Comparison of ENCODE assay signal across 18 cellular contexts in the genomic region with DNA sequence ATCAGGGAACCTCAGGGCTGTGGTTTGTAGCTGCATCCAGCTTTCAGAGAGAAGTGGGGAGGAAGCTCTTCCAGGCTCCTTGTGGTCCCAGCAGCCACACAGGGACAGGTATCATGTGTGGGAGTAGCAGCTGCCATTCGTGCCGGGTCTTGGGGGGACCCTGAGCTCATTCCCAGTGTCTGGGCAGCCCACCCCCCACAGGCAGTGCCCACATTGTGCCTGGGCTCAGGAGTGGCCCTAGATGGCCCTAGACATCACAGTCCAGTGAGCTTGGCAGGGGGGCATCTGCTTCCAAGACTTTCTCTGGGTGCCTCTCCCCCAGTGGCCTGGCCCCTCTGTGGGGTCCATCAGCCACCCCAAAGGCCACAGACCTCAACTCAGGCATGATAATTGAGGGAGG.
DNase-seq lines count a peak whose midpoint lies in the region; ATAC-seq and TF ChIP-seq lines count a peak whose summit lies in the region.
"Had no signal": no experiment of that assay in that cellular context is flagged by ENCODE, and none has a peak within 500 bp of the region (broad histone marks: within the 10 kb centered on the region; RNA-seq: fewer than 3 reads in every experiment).

No MANE protein-coding gene starts in this region.

- no peak overlapping the region for H3K27ac Mint-ChIP-seq in stimulated activated effector memory CD8-positive, alpha-beta T cell treated with anti-CD3 and anti-CD28 coated beads, Interleukin-12 subunit alpha, Interleukin-12 subunit beta, amount 100 ng/mL, for 72 hours

- TF ChIP-seq CTCF in coronary artery (IDR thresholded peaks at IDR 0.05): no peak
- TF ChIP-seq CTCF in brain microvascular endothelial cell (IDR thresholded peaks at IDR 0.05; ENCODE audit: low read depth, low read length, missing control alignments): no peak

- no peaks in the 10 kb centered on the region for H3K9me3 Mint-ChIP-seq in stimulated activated effector memory CD8-positive, alpha-beta T cell treated with anti-CD3 and anti-CD28 coated beads, Interleukin-12 subunit alpha, Interleukin-12 subunit beta, amount 100 ng/mL, for 72 hours

- no peak overlapping the region for H3K27ac ChIP-seq in coronary artery
- H3K27ac ChIP-seq in brain microvascular endothelial cell: no peak overlapping the region
- H3K27ac ChIP-seq: A549 had no signal

- H3K4me1 Mint-ChIP-seq in stimulated activated effector memory CD8-positive, alpha-beta T cell treated with anti-CD3 and anti-CD28 coated beads, Interleukin-12 subunit alpha, Interleukin-12 subunit beta, amount 100 ng/mL, for 72 hours: no peaks in the 10 kb centered on the region

- ATAC-seq in Right ventricle myocardium superior (ENCODE audit: poor library complexity): no peak
- no peak for ATAC-seq in sciatic nerve
- ATAC-seq in stimulated activated effector memory CD8-positive, alpha-beta T cell treated with anti-CD3 and anti-CD28 coated beads, Interleukin-12 subunit alpha, Interleukin-12 subunit beta, amount 100 ng/mL, for 72 hours: no peak
- ATAC-seq: A549, PC-3 had no signal

- no peak overlapping the region for H3K4me3 ChIP-seq in coronary artery
- H3K4me3 ChIP-seq in brain microvascular endothelial cell (ENCODE audit: low read depth, low read length): no peak overlapping the region
- H3K4me3 ChIP-seq: A549, MG63 had no signal

- no peaks in the 10 kb centered on the region for H3K27me3 ChIP-seq in brain microvascular endothelial cell (replicated peaks)
- H3K27me3 ChIP-seq: MG63 had no signal

- no peak overlapping the region for H3K4me3 Mint-ChIP-seq in stimulated activated effector memory CD8-positive, alpha-beta T cell treated with anti-CD3 and anti-CD28 coated beads, Interleukin-12 subunit alpha, Interleukin-12 subunit beta, amount 100 ng/mL, for 72 hours

- no peaks in the 10 kb centered on the region for H3K36me3 Mint-ChIP-seq in stimulated activated effector memory CD8-positive, alpha-beta T cell treated with anti-CD3 and anti-CD28 coated beads, Interleukin-12 subunit alpha, Interleukin-12 subunit beta, amount 100 ng/mL, for 72 hours

- H3K36me3 ChIP-seq in brain microvascular endothelial cell (replicated peaks): no peaks in the 10 kb centered on the region
- H3K36me3 ChIP-seq: MG63 had no signal

- DNase-seq in cardiac septum (ENCODE audit: low spot score): peak; percentile 46
- DNase-seq in Right ventricle myocardium superior: no peak
- peak; percentile 53 for DNase-seq in coronary artery (ENCODE audit: low spot score)
- peak; percentile 26 for DNase-seq in sciatic nerve (ENCODE audit: low spot score)
- no peak for DNase-seq in brain microvascular endothelial cell
- DNase-seq in stimulated activated effector memory CD8-positive, alpha-beta T cell treated with anti-CD3 and anti-CD28 coated beads, Interleukin-12 subunit alpha, Interleukin-12 subunit beta, amount 100 ng/mL, for 72 hours (ENCODE audit: low spot score in 2 of 2): no peak
- no peak for DNase-seq in DMS79 (lab: John Stamatoyannopoulos, UW)
- DNase-seq: C1 segment of cervical spinal cord, DMS 273 treated with DMSO at 0.1 percent for 48 hours, GF-D8, IMR-90, MG63, NCI-H1092 treated with DMSO at 0.1 percent for 48 hours, NCI-H2081 treated with DMSO at 0.1 percent for 48 hours, NCI-H510A treated with DMSO at 0.1 percent for 48 hours, NCI-H82, PC-3 had no signal

- intact Hi-C loops in cardiac septum (cut with DNase I): no loop called here
- intact Hi-C loops in Right ventricle myocardium superior (cut with DNase I): no loop called here
- intact Hi-C loops in sciatic nerve (cut with DNase I): no loop called here

- in situ Hi-C loops in brain microvascular endothelial cell (cut with HindIII; ENCODE audit: low pct_ligation_motif_present, low sequenced_read_pairs): no loop called here

Comparison
In these comparisons a context has a peak if more than half of its experiments do, and no peak if none do; other contexts are left out.
1. DNase-seq: peak in cardiac septum (single experiment), coronary artery (single experiment) and sciatic nerve (single experiment); none in Right ventricle myocardium superior (single experiment), brain microvascular endothelial cell (single experiment), stimulated activated effector memory CD8-positive, alpha-beta T cell treated with anti-CD3 and anti-CD28 coated beads, Interleukin-12 subunit alpha, Interleukin-12 subunit beta, amount 100 ng/mL, for 72 hours (0 of 2) and DMS79 (single experiment).